Comparison of ENCODE assay signal across 10 cellular contexts in genomic region chr2:31429759-31430438, GRCh38. TPM values are rescaled to one million over a fixed set of nuclear protein-coding genes. Genes with fewer than 3 reads are reported as not detected.
DNase-seq lines count a peak whose midpoint lies in the region; ATAC-seq and TF ChIP-seq lines count a peak whose summit lies in the region.
"Had no signal": no experiment of that assay in that cellular context is flagged by ENCODE, and none has a peak within 500 bp of the region (broad histone marks: within the 10 kb centered on the region; RNA-seq: fewer than 3 reads in every experiment).

No MANE protein-coding gene starts in this region.

- dilution Hi-C loops in IMR-90 (cut with HindIII; ENCODE audit: low sequenced_read_pairs, unreplicated experiment) = no loop called here

- no peak overlapping the region for H4K91ac ChIP-seq in IMR-90 (ENCODE audit: insufficient read depth, low read depth, low read length)

- H2BK15ac ChIP-seq in IMR-90 (ENCODE audit: low read depth, low read length) = no peak overlapping the region

- no peak overlapping the region for H3K4ac ChIP-seq in IMR-90 (ENCODE audit: low read depth, low read length)

- no peak overlapping the region for H4K8ac ChIP-seq in IMR-90 (ENCODE audit: low read depth in 2 of 2, low read length in 2 of 2)

- H3K18ac ChIP-seq in IMR-90 (ENCODE audit: low read depth, low read length) = no peak overlapping the region

- H3K4me3 ChIP-seq in IMR-90 (ENCODE audit: insufficient read depth, low read depth, low read length) = no peak overlapping the region
- no peak overlapping the region for H3K4me3 ChIP-seq in WERI-Rb-1 (ENCODE audit: low read depth, low read length)

- H3K4me1 Mint-ChIP-seq in type B pancreatic cell (ENCODE audit: unreplicated experiment) = no peaks in the 10 kb centered on the region

- no peak overlapping the region for H3K4me2 ChIP-seq in IMR-90 (ENCODE audit: low read depth, low read length)

- CTCF ChIA-PET in IMR-90 (lab: Yijun Ruan, JAX) = no interaction called here

- H3K27me3 ChIP-seq in IMR-90 (ENCODE audit: control insufficient read depth, insufficient read depth, low read length) (no peaks in the 10 kb centered on the region; the same call in 1 of the 2 replicates), WERI-Rb-1 (ENCODE audit: insufficient read depth, low read depth, severe bottlenecking) (peaks cover 40% of the 10 kb centered on the region)

- H2AK9ac ChIP-seq in IMR-90 (replicated peaks; ENCODE audit: low read depth, low read length, poor library complexity) = no peak overlapping the region

- no peak overlapping the region for H2AK5ac ChIP-seq in IMR-90 (ENCODE audit: low read depth, low read length)

- TF ChIP-seq POLR2A in IMR-90 (IDR thresholded peaks at IDR 0.05; ENCODE audit: low read depth, low read length) = no peak

- BruUV-seq in IMR-90 (replicated peaks; lab: Mats Ljungman, UMichigan) = no TSS peak

- no peak for TF ChIP-seq RAD21 in IMR-90 (IDR thresholded peaks at IDR 0.05; ENCODE audit: low read length)

- WGBS in IMR-90 (ENCODE audit: extremely low coverage in 2 of 2, insufficient read length in 1 of 2), 2 experiments = 67% methylated on average over 1 of the region's 5 CpGs; no CpG with 5 or more reads in 1 of the 2 experiments

- H3K9me1 ChIP-seq in IMR-90 (ENCODE audit: insufficient read depth, low read length) = no peaks in the 10 kb centered on the region

- in situ Hi-C loops in IMR-90 (cut with MboI; ENCODE audit: low sequenced_read_pairs) = no loop called here

- H3K9me3 Mint-ChIP-seq in type B pancreatic cell = no peaks in the 10 kb centered on the region

- no peak overlapping the region for H3K4me3 Mint-ChIP-seq in type B pancreatic cell

- H3K4me1 ChIP-seq in IMR-90 (ENCODE audit: control insufficient read depth, insufficient read depth, low read length) = no peaks in the 10 kb centered on the region

- POLR2A ChIA-PET in IMR-90 (lab: Charles Lee; ENCODE audit: unreplicated experiment) = no interaction called here

- H2BK20ac ChIP-seq in IMR-90 (ENCODE audit: low read depth, low read length) = 0 out of 2 replicates have a peak overlapping the region, but pooled peaks have one; percentile 15

- H2BK5ac ChIP-seq in IMR-90 (ENCODE audit: low read depth, low read length, poor library complexity, severe bottlenecking) = no peak overlapping the region

- H3K36me3 ChIP-seq in IMR-90 (ENCODE audit: control insufficient read depth, insufficient read depth, low read length) = no peaks in the 10 kb centered on the region
- no peaks in the 10 kb centered on the region for H3K36me3 ChIP-seq in WERI-Rb-1

- H2AFZ ChIP-seq in IMR-90 (replicated peaks; ENCODE audit: low read length, poor library complexity) = no peak overlapping the region

- no peaks in the 10 kb centered on the region for H4K20me1 ChIP-seq in IMR-90 (ENCODE audit: insufficient read depth, low read length)

- H3K27ac Mint-ChIP-seq in type B pancreatic cell = no peak overlapping the region

- DNase-seq in A172 (ENCODE audit: low spot score) = peak; percentile 68
- peak; percentile 50 for DNase-seq in IMR-90
- peak; percentile 17 for DNase-seq in activated T-cell treated with anti-CD3 and anti-CD28 coated beads for 48 hours (ENCODE audit: low read depth)
- peak; percentile 20 for DNase-seq in iris pigment epithelial cell (ENCODE audit: low read depth)
- no peak for DNase-seq in WERI-Rb-1
- no peak for DNase-seq in type B pancreatic cell (ENCODE audit: extremely low spot score, unreplicated experiment)
- DNase-seq: NCI-H1436 had no signal

- no peak overlapping the region for H3K27ac ChIP-seq in IMR-90 (ENCODE audit: insufficient read depth, low read length)
- no peak overlapping the region for H3K27ac ChIP-seq in WERI-Rb-1
- H3K27ac ChIP-seq: C4-2B had no signal

- no peak overlapping the region for H4K5ac ChIP-seq in IMR-90 (ENCODE audit: low read depth, low read length)

- no peak overlapping the region for H3K56ac ChIP-seq in IMR-90 (ENCODE audit: extremely low read depth, insufficient read depth, low read length)

- H3K36me3 Mint-ChIP-seq in type B pancreatic cell = no peaks in the 10 kb centered on the region

- intact Hi-C loops in IMR-90 (cut with micrococcal nuclease) = loop anchor here (10.0 kb wide), 1 partner anchor 715 kb away; no protein-coding TSS in a partner anchor

- H3K9me3 ChIP-seq in IMR-90 (ENCODE audit: control insufficient read depth, insufficient read depth, low read length) = no peaks in the 10 kb centered on the region
- no peaks in the 10 kb centered on the region for H3K9me3 ChIP-seq in WERI-Rb-1 (ENCODE audit: severe bottlenecking)

- ATAC-seq in IMR-90 (ENCODE audit: low read depth) (no peak), HG02610 (IDR thresholded peaks at IDR 0.05; ENCODE audit: unreplicated experiment) (no peak), GM18907 (IDR thresholded peaks at IDR 0.05; ENCODE audit: unreplicated experiment) (no peak)

- H2BK120ac ChIP-seq in IMR-90 (ENCODE audit: low read depth, low read length) = no peak overlapping the region

- TF ChIP-seq CTCF in IMR-90 (conservative IDR thresholded peaks at IDR 0.05; ENCODE audit: low read depth, low read length) = no peak
- no peak for TF ChIP-seq CTCF in WERI-Rb-1 (IDR thresholded peaks at IDR 0.05; ENCODE audit: low read depth, low read length)
- no peak for TF ChIP-seq CTCF in type B pancreatic cell (conservative IDR thresholded peaks at IDR 0.05)

- no peak overlapping the region for H3K23ac ChIP-seq in IMR-90 (ENCODE audit: low read depth, low read length)

- no peak overlapping the region for H3K14ac ChIP-seq in IMR-90 (replicated peaks; ENCODE audit: low read depth, low read length)

- H3K9ac ChIP-seq in IMR-90 (ENCODE audit: low read depth, low read length) = no peak overlapping the region

- H3K79me1 ChIP-seq in IMR-90 (ENCODE audit: low read depth in 1 of 2, low read length in 2 of 2) = no peaks in the 10 kb centered on the region

- no peaks in the 10 kb centered on the region for H3K27me3 Mint-ChIP-seq in type B pancreatic cell

TF ChIP-seq in IMR-90, 13 proteins besides CTCF, POLR2A, EP300 and RAD21:
- TF ChIP-seq ELK1 (IDR thresholded peaks at IDR 0.05; ENCODE audit: borderline replicate concordance, low read depth, low read length) (no peak), CEBPB (IDR thresholded peaks at IDR 0.05; ENCODE audit: low read depth, low read length) (no peak), BHLHE40 (IDR thresholded peaks at IDR 0.05; ENCODE audit: low read depth, low read length) (no peak), SMC3 (IDR thresholded peaks at IDR 0.05; ENCODE audit: low read depth, low read length) (no peak), MXI1 (IDR thresholded peaks at IDR 0.05; ENCODE audit: borderline replicate concordance, low read depth, low read length) (no peak), RCOR1 (IDR thresholded peaks at IDR 0.05; ENCODE audit: insufficient replicate concordance, low read length) (no peak), NFE2L2 (IDR thresholded peaks at IDR 0.05; ENCODE audit: low read depth, low read length) (no peak), USF2 (IDR thresholded peaks at IDR 0.05; ENCODE audit: low read depth, low read length) (no peak), MAFK (IDR thresholded peaks at IDR 0.05; ENCODE audit: low read depth, low read length) (no peak), RFX5 (IDR thresholded peaks at IDR 0.05; ENCODE audit: low read depth, low read length) (no peak), CHD1 (IDR thresholded peaks at IDR 0.05; ENCODE audit: low read depth, low read length) (no peak)

RNA-seq across cellular contexts. Expression of gene XDH, which starts 15.4 kb away (rescaled TPM):
- 0.19 and 0.34 TPM in 2 replicates for total RNA-seq in A172 (2014; rRNA removed; shearing (Covaris generic))
- total RNA-seq in IMR-90 (2012; rRNA removed) = 0.83 and 1.1 TPM in 2 replicates
- polyA plus RNA-seq in IMR-90 (2012; rRNA removed) = 0.46 and 0.80 TPM in 2 replicates
- 0.17 and 0.25 TPM in 2 replicates for polyA plus RNA-seq in IMR-90 (2012; cell fraction: cytosol; rRNA removed)
- polyA plus RNA-seq in IMR-90 (2012; cell fraction: nucleus; rRNA removed; ENCODE audit: low replicate concordance) = 0.45 and 1.1 TPM in 2 replicates
- 2.5 and 7.7 TPM in 2 replicates for total RNA-seq in type B pancreatic cell (ENCODE audit: low replicate concordance)

Comparison
In these comparisons a context has a peak if more than half of its experiments do, and no peak if none do; other contexts are left out.
1. DNase-seq: peak in A172 (single experiment), IMR-90 (single experiment), activated T-cell treated with anti-CD3 and anti-CD28 coated beads for 48 hours (single experiment) and iris pigment epithelial cell (single experiment); none in WERI-Rb-1 (single experiment) and type B pancreatic cell (single experiment).